In genomic region chr1:230978491-230979388, GRCh38 we compare ENCODE assay signal across 8 cellular contexts. TPM values are rescaled to one million over a fixed set of nuclear protein-coding genes. Genes with fewer than 3 reads are reported as not detected.
DNase-seq lines count a peak whose midpoint lies in the region; ATAC-seq and TF ChIP-seq lines count a peak whose summit lies in the region.

ARV1 (plus strand) TSS chr1:230979094; CDS start chr1:230979106, 12 bp downstream.
TTC13 (minus strand) TSS chr1:230978861; CDS start chr1:230978830, 31 bp downstream.

- H3K4me1 Mint-ChIP-seq in CD14-positive monocyte = peaks cover 22% of the 10 kb centered on the region
- peaks cover 37% of the 10 kb centered on the region for H3K4me1 Mint-ChIP-seq in activated CD4-positive, alpha-beta T cell treated with anti-CD3 and anti-CD28 coated beads, Interleukin-2, amount 10 ng/mL, durations not matched to agents 7 days and 5 days

- POLR2A ChIA-PET in activated CD4-positive, alpha-beta T cell treated with anti-CD3 and anti-CD28 coated beads, Interleukin-2, amount 10 ng/mL, durations not matched to agents 7 days and 5 days (lab: Charles Lee) = no interaction called here

- CTCF ChIA-PET in activated CD4-positive, alpha-beta T cell treated with anti-CD3 and anti-CD28 coated beads, Interleukin-2, amount 10 ng/mL, durations not matched to agents 7 days and 5 days (lab: Charles Lee) = interaction anchor here (1.1 to 1.9 kb wide), 3 partner anchors 9 to 13 kb away, joined by 3 to 14 read pairs (median 5); no protein-coding TSS in a partner anchor

- H3K27ac Mint-ChIP-seq in CD14-positive monocyte = peak within 1 kb of the TSS; percentile 89 to 96 (median 95)
- H3K27ac Mint-ChIP-seq in activated CD4-positive, alpha-beta T cell treated with anti-CD3 and anti-CD28 coated beads, Interleukin-2, amount 10 ng/mL, durations not matched to agents 7 days and 5 days = peak within 1 kb of the TSS; percentile 98

- H3K4me3 ChIP-seq in coronary artery = peak within 1 kb of the TSS; percentile 94

- peak within 1 kb of the TSS; percentile 90 to 98 for H3K4me3 Mint-ChIP-seq in CD14-positive monocyte
- peak within 1 kb of the TSS; percentile 98 for H3K4me3 Mint-ChIP-seq in activated CD4-positive, alpha-beta T cell treated with anti-CD3 and anti-CD28 coated beads, Interleukin-2, amount 10 ng/mL, durations not matched to agents 7 days and 5 days

- peak within 1 kb of the TSS; percentile 21 to 71 for H3K27ac ChIP-seq in coronary artery

- TF ChIP-seq CTCF in CD14-positive monocyte (IDR thresholded peaks at IDR 0.05) (peak; percentile 60), coronary artery (IDR thresholded peaks at IDR 0.05) (peak; percentile 14)

- ATAC-seq in GM19351 (IDR thresholded peaks at IDR 0.05; ENCODE audit: unreplicated experiment) (peak; percentile 89), HG03521 (IDR thresholded peaks at IDR 0.05; ENCODE audit: unreplicated experiment) (peak; percentile 95), left colon (peak; percentile 95)

- intact Hi-C loops in CD14-positive monocyte (cut with micrococcal nuclease) (loop anchor here (5.0 to 10.0 kb wide), 4 partner anchors 61 to 359 kb away; partner anchors contain the start of genes C1orf198 (in 1 of the 2), EXOC8 (in 1 of the 2), FAM89A (in 1 of the 2) and SPRTN (in 1 of the 2)), left colon (cut with DNase I, micrococcal nuclease) (no loop called here)

- DNase-seq in CD14-positive monocyte (ENCODE audit: low spot score) = peak; percentile 98
- DNase-seq in NCI-H69 (lab: John Stamatoyannopoulos, UW) = peak; percentile 100
- DNase-seq in activated CD4-positive, alpha-beta T cell treated with anti-CD3 and anti-CD28 coated beads, Interleukin-2, amount 10 ng/mL, durations not matched to agents 7 days and 5 days = peak; percentile 98
- peak; percentile 99 for DNase-seq in coronary artery (ENCODE audit: low spot score)
- DNase-seq in left colon = peak; percentile 98 to 100
- peak; percentile 99 for DNase-seq in stimulated activated CD4-positive, alpha-beta T cell treated with anti-CD3 and anti-CD28 coated beads, Interleukin-1b, Interleukin-23, amount 100 ng/mL, for 48 hours

- H3K9me3 Mint-ChIP-seq in CD14-positive monocyte = no peaks in the 10 kb centered on the region
- no peaks in the 10 kb centered on the region for H3K9me3 Mint-ChIP-seq in activated CD4-positive, alpha-beta T cell treated with anti-CD3 and anti-CD28 coated beads, Interleukin-2, amount 10 ng/mL, durations not matched to agents 7 days and 5 days

- H3K36me3 Mint-ChIP-seq in CD14-positive monocyte = peaks cover 18 to 19% of the 10 kb centered on the region in 2 donors
- peaks cover 33% of the 10 kb centered on the region for H3K36me3 Mint-ChIP-seq in activated CD4-positive, alpha-beta T cell treated with anti-CD3 and anti-CD28 coated beads, Interleukin-2, amount 10 ng/mL, durations not matched to agents 7 days and 5 days (ENCODE audit: low read depth)

- H3K27me3 Mint-ChIP-seq in CD14-positive monocyte (ENCODE audit: low read depth in 3 of 3) = peaks cover 0 to 2% (median 0%) of the 10 kb centered on the region in 3 donors
- H3K27me3 Mint-ChIP-seq in activated CD4-positive, alpha-beta T cell treated with anti-CD3 and anti-CD28 coated beads, Interleukin-2, amount 10 ng/mL, durations not matched to agents 7 days and 5 days = no peaks in the 10 kb centered on the region

RNA-seq across cellular contexts. Expression of gene ARV1, which starts in this region (rescaled TPM):
- polyA plus RNA-seq in CD14-positive monocyte = 10 to 100 TPM; 15.0 to 19.2 TPM
- 10 to 100 TPM; 13.5 to 17.7 TPM for total RNA-seq in activated CD4-positive, alpha-beta T cell treated with anti-CD3 and anti-CD28 coated beads, Interleukin-2, amount 10 ng/mL, durations not matched to agents 7 days and 5 days
- total RNA-seq in left colon = 10 to 100 TPM; 23.4 to 29.7 TPM

RNA-seq across cellular contexts. Expression of gene TTC13, which starts in this region (rescaled TPM):
- 10 to 100 TPM in 1 of 2 donors, 1 to 10 TPM in 1; 9.2 to 10.8 TPM for polyA plus RNA-seq in CD14-positive monocyte
- total RNA-seq in activated CD4-positive, alpha-beta T cell treated with anti-CD3 and anti-CD28 coated beads, Interleukin-2, amount 10 ng/mL, durations not matched to agents 7 days and 5 days = 10 to 100 TPM; 35.4 to 39.2 TPM
- 10 to 100 TPM; 32.2 to 35.7 TPM for total RNA-seq in left colon

Comparison
In these comparisons a context has a peak if more than half of its experiments do, and no peak if none do; other contexts are left out.
1. Peak in every context shown above with its lines: DNase-seq, ATAC-seq, H3K4me3 ChIP-seq and H3K27ac ChIP-seq.
2. intact Hi-C loops: an anchor here in CD14-positive monocyte (5.0 to 10.0 kb wide); none called in left colon.